ENCODE assay signal across 15 cellular contexts in the genomic region with DNA sequence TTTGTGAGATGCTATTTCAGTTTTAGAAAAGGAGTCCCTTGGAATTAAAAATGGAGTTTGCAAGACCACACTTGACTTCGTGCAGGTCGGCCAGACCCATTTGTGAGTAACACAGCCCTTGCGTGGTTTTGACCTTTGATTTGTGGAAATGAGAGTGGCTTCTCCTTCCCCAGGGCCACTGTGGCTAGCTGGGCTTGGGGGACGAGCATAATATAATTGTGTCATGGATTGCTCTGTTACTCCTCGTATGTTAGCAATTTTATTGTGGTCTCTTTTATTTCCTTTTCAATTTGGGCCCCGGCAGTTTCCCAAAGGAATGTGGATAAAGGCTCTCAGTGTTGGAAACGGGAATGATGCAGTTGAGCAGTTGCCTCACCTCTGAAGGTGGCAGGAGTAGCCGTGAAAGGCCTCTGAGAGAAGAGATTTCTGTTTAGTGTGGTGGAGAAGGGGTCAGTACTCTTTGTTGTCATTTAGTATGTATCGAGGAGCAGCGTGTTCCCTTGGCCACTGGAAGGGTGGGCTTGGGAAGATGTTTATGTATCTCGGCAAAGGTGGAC.
A peak's percentile ranks its signal among the peaks of the same experiment; 100 is the strongest.
DNase-seq lines count a peak whose midpoint lies in the region; ATAC-seq and TF ChIP-seq lines count a peak whose summit lies in the region.
"Had no signal": no experiment of that assay in that cellular context is flagged by ENCODE, and none has a peak within 500 bp of the region (broad histone marks: within the 10 kb centered on the region; RNA-seq: fewer than 3 reads in every experiment).

No MANE protein-coding gene starts in this region.

- H3K27ac ChIP-seq in breast epithelium (peak overlapping the region; percentile 79), trophoblast cell (ENCODE audit: low read depth, low read length) (no peak overlapping the region), SJCRH30 (no peak overlapping the region)

- no peak overlapping the region for H2AK5ac ChIP-seq in trophoblast cell (ENCODE audit: low read length)

- no peak overlapping the region for H3K4me2 ChIP-seq in trophoblast cell (ENCODE audit: low read length)

- TF ChIP-seq POLR2A in breast epithelium (IDR thresholded peaks at IDR 0.05): no peak

- no peaks in the 10 kb centered on the region for H3K27me3 Mint-ChIP-seq in MCF 10A (ENCODE audit: insufficient read depth, unreplicated experiment)
- H3K27me3 Mint-ChIP-seq: activated CD8-positive, alpha-beta T cell treated with anti-CD3 and anti-CD28 coated beads for 36 hours; stimulated activated naive CD8-positive, alpha-beta T cell treated with anti-CD3 and anti-CD28 coated beads, Interleukin-15, amount 100 ng/mL, for 72 hours had no signal

- peak overlapping the region; percentile 27 for H2BK120ac ChIP-seq in trophoblast cell (ENCODE audit: insufficient read depth, low read length, poor library complexity)

- no peak overlapping the region for H3K4me3 Mint-ChIP-seq in MCF 10A (ENCODE audit: unreplicated experiment)
- H3K4me3 Mint-ChIP-seq: activated CD8-positive, alpha-beta T cell treated with anti-CD3 and anti-CD28 coated beads for 36 hours; stimulated activated naive CD8-positive, alpha-beta T cell treated with anti-CD3 and anti-CD28 coated beads, Interleukin-15, amount 100 ng/mL, for 72 hours had no signal

- peak overlapping the region; percentile 19 for H2BK12ac ChIP-seq in trophoblast cell (ENCODE audit: low read length)

- peak overlapping the region; percentile 34 for H3K14ac ChIP-seq in trophoblast cell (ENCODE audit: low read length)

- H3K23ac ChIP-seq in trophoblast cell (ENCODE audit: low read length): no peak overlapping the region

- peak overlapping the region; percentile 14 to 38 (median 15) for H3K4me3 ChIP-seq in breast epithelium
- H3K4me3 ChIP-seq in trophoblast cell (ENCODE audit: low read depth, low read length): no peak overlapping the region
- no peak overlapping the region for H3K4me3 ChIP-seq in SJCRH30

- H3K18ac ChIP-seq in trophoblast cell (ENCODE audit: low read length): peak overlapping the region; percentile 46

- H3K36me3 Mint-ChIP-seq in MCF 10A (ENCODE audit: insufficient read depth, unreplicated experiment): no peaks in the 10 kb centered on the region
- H3K36me3 Mint-ChIP-seq: activated naive CD4-positive, alpha-beta T cell treated with anti-CD3 and anti-CD28 coated beads, Interleukin-2, amount 50 U/mL, for 72 hours had no signal

- H2BK5ac ChIP-seq in trophoblast cell (ENCODE audit: low read depth, low read length, poor library complexity): no peak overlapping the region

- H3K79me1 ChIP-seq in trophoblast cell (ENCODE audit: low read length): peaks cover 5% of the 10 kb centered on the region

- no peaks in the 10 kb centered on the region for H3K36me3 ChIP-seq in breast epithelium
- no peaks in the 10 kb centered on the region for H3K36me3 ChIP-seq in trophoblast cell (ENCODE audit: control insufficient read depth in 1 of 2, insufficient read depth in 2 of 2, low read length in 2 of 2)
- no peaks in the 10 kb centered on the region for H3K36me3 ChIP-seq in SJCRH30

- no peak overlapping the region for H4K12ac ChIP-seq in trophoblast cell (ENCODE audit: low read depth, low read length)

- H3K9me3 Mint-ChIP-seq in MCF 10A (ENCODE audit: unreplicated experiment): no peaks in the 10 kb centered on the region
- H3K9me3 Mint-ChIP-seq: activated CD8-positive, alpha-beta T cell treated with anti-CD3 and anti-CD28 coated beads for 36 hours; activated naive CD4-positive, alpha-beta T cell treated with anti-CD3 and anti-CD28 coated beads, Interleukin-2, amount 50 U/mL, for 72 hours; stimulated activated naive CD8-positive, alpha-beta T cell treated with anti-CD3 and anti-CD28 coated beads, Interleukin-15, amount 100 ng/mL, for 72 hours had no signal

- peak overlapping the region; percentile 40 for H4K8ac ChIP-seq in trophoblast cell (ENCODE audit: low read depth, low read length)

- no peaks in the 10 kb centered on the region for H3K9me3 ChIP-seq in breast epithelium
- H3K9me3 ChIP-seq in trophoblast cell (ENCODE audit: insufficient read depth, low read depth, low read length): no peaks in the 10 kb centered on the region
- H3K9me3 ChIP-seq in SJCRH30 (replicated peaks): no peaks in the 10 kb centered on the region; the same call in 1 of the 2 replicates
- H3K9me3 ChIP-seq: Caco-2 had no signal

- no CpG with 5 or more reads among the region's 11 CpGs for WGBS in trophoblast cell (ENCODE audit: extremely low coverage, insufficient coverage, insufficient read length)

- ATAC-seq in left cardiac atrium: peak; percentile 12 to 20
- no peak for ATAC-seq in HG02798 (IDR thresholded peaks at IDR 0.05; ENCODE audit: poor library complexity, unreplicated experiment)
- ATAC-seq: activated CD8-positive, alpha-beta T cell treated with anti-CD3 and anti-CD28 coated beads for 36 hours; activated naive CD4-positive, alpha-beta T cell treated with anti-CD3 and anti-CD28 coated beads, Interleukin-2, amount 50 U/mL, for 72 hours; left lobe of liver; stimulated activated naive CD8-positive, alpha-beta T cell treated with anti-CD3 and anti-CD28 coated beads, Interleukin-15, amount 100 ng/mL, for 72 hours had no signal

- TF ChIP-seq CTCF in breast epithelium (IDR thresholded peaks at IDR 0.05): no peak
- TF ChIP-seq CTCF in MCF 10A (IDR thresholded peaks at IDR 0.05; ENCODE audit: unreplicated experiment): no peak

- no peaks in the 10 kb centered on the region for H3K4me1 ChIP-seq in breast epithelium
- H3K4me1 ChIP-seq in trophoblast cell (ENCODE audit: control insufficient read depth in 1 of 2, insufficient read depth in 2 of 2, low read length in 2 of 2): peaks cover 2 to 10% of the 10 kb centered on the region in 2 experiments
- H3K4me1 ChIP-seq in SJCRH30: peaks cover 4% of the 10 kb centered on the region

- no peak overlapping the region for H3K27ac Mint-ChIP-seq in MCF 10A (ENCODE audit: low read depth, unreplicated experiment)
- H3K27ac Mint-ChIP-seq: activated CD8-positive, alpha-beta T cell treated with anti-CD3 and anti-CD28 coated beads for 36 hours; stimulated activated naive CD8-positive, alpha-beta T cell treated with anti-CD3 and anti-CD28 coated beads, Interleukin-15, amount 100 ng/mL, for 72 hours had no signal

- DNase-seq in breast epithelium (ENCODE audit: low spot score in 2 of 2): no peak
- no peak for DNase-seq in MCF 10A (ENCODE audit: unreplicated experiment)
- no peak for DNase-seq in left cardiac atrium
- DNase-seq in trophoblast cell: no peak
- no peak for DNase-seq in activated CD4-positive, alpha-beta T cell treated with anti-CD3 and anti-CD28 coated beads for 1 hour
- DNase-seq in SJCRH30: no peak
- no peak for DNase-seq in NCI-H146 (lab: John Stamatoyannopoulos, UW)
- DNase-seq: activated CD8-positive, alpha-beta T cell treated with anti-CD3 and anti-CD28 coated beads for 36 hours; Caco-2; dermis blood vessel endothelial cell; NCI-H2171; stimulated activated naive CD8-positive, alpha-beta T cell treated with anti-CD3 and anti-CD28 coated beads, Interleukin-15, amount 100 ng/mL, for 72 hours had no signal

- intact Hi-C loops in breast epithelium (cut with DNase I; ENCODE audit: low total_unique reads): no loop called here
- intact Hi-C loops in MCF 10A (cut with micrococcal nuclease): no loop called here
- intact Hi-C loops in left cardiac atrium (cut with DNase I): no loop called here

- H3K27me3 ChIP-seq in breast epithelium: no peaks in the 10 kb centered on the region
- H3K27me3 ChIP-seq in trophoblast cell (ENCODE audit: insufficient read depth, low read length): no peaks in the 10 kb centered on the region
- H3K27me3 ChIP-seq in SJCRH30: no peaks in the 10 kb centered on the region

- no peak overlapping the region for H4K91ac ChIP-seq in trophoblast cell (ENCODE audit: low read depth, low read length)

- POLR2A ChIA-PET in MCF 10A (lab: Yijun Ruan, JAX): no interaction called here

- BruUV-seq in MCF 10A (replicated peaks; lab: Mats Ljungman, UMichigan): no TSS peak

- CTCF ChIA-PET in MCF 10A (lab: Yijun Ruan, JAX): interaction anchor here (0.9 kb wide), 1 partner anchor 9 kb away, joined by 3 read pairs; no protein-coding TSS in a partner anchor

- peaks cover 8% of the 10 kb centered on the region for H3K4me1 Mint-ChIP-seq in MCF 10A (ENCODE audit: insufficient read depth, unreplicated experiment)
- H3K4me1 Mint-ChIP-seq: stimulated activated naive CD8-positive, alpha-beta T cell treated with anti-CD3 and anti-CD28 coated beads, Interleukin-15, amount 100 ng/mL, for 72 hours had no signal

- peak overlapping the region; percentile 24 for H3K4ac ChIP-seq in trophoblast cell (ENCODE audit: low read depth, low read length)

- no peak overlapping the region for H3K9ac ChIP-seq in trophoblast cell (ENCODE audit: low read length)

- H3K79me2 ChIP-seq in trophoblast cell (ENCODE audit: control insufficient read depth, insufficient read depth, low read length, poor library complexity): no peaks in the 10 kb centered on the region

- no peak overlapping the region for H2AFZ ChIP-seq in trophoblast cell (ENCODE audit: insufficient read depth, low read length, poor library complexity)

Comparison
In these comparisons a context has a peak if more than half of its experiments do, and no peak if none do; other contexts are left out.
1. H3K27ac ChIP-seq: peak in breast epithelium (2 of 2); none in trophoblast cell (single experiment) and SJCRH30 (single experiment).
2. H3K4me3 ChIP-seq: peak in breast epithelium (3 of 3); none in trophoblast cell (single experiment) and SJCRH30 (single experiment).